In genomic region chr2:190497428-190497827, GRCh38 we compare ENCODE assay signal across 15 cellular contexts. TPM values are rescaled to one million over a fixed set of nuclear protein-coding genes. Genes with fewer than 3 reads are reported as not detected.
DNase-seq lines count a peak whose midpoint lies in the region; ATAC-seq, FAIRE-seq and TF ChIP-seq lines count a peak whose summit lies in the region.
"Had no signal": no experiment of that assay in that cellular context is flagged by ENCODE, and none has a peak within 500 bp of the region (broad histone marks: within the 10 kb centered on the region; RNA-seq: fewer than 3 reads in every experiment).

No MANE protein-coding gene starts in this region.

- no peaks in the 10 kb centered on the region for H3K27me3 ChIP-seq in CD8-positive, alpha-beta memory T cell (ENCODE audit: insufficient read depth, low read length, poor library complexity, severe bottlenecking)
- H3K27me3 ChIP-seq in mesenchymal stem cell (ENCODE audit: control insufficient read depth in 1 of 2, insufficient read depth in 1 of 2, low read length in 2 of 2) = no peaks in the 10 kb centered on the region
- H3K27me3 ChIP-seq: gastroesophageal sphincter, tibial nerve had no signal

- DNase-seq in A549 (ENCODE audit: low read depth in 1 of 2, low spot score in 1 of 2) = peak in 1 of 2 experiments; percentile 60
- no peak for DNase-seq in CD8-positive, alpha-beta memory T cell
- DNase-seq in left kidney (ENCODE audit: low read depth, low spot score) = peak; percentile 20
- DNase-seq in mesenchymal stem cell = no peak
- no peak for DNase-seq in GM19238 (ENCODE audit: insufficient read length, low spot score)
- DNase-seq in NCI-H2107 treated with DMSO at 0.1 percent for 48 hours (lab: John Stamatoyannopoulos, UW; ENCODE audit: unreplicated experiment) = no peak
- DNase-seq: activated naive CD4-positive, alpha-beta T cell treated with anti-CD3 and anti-CD28 coated beads, Interleukin-2, amount 50 U/mL, for 16 hours; AML-193; DMS79; NCI-H524; stimulated activated CD4-positive, alpha-beta T cell treated with anti-CD3 and anti-CD28 coated beads, Interleukin-4, amount 100 ng/mL, for 1 hour had no signal

- H3K27ac Mint-ChIP-seq in CD8-positive, alpha-beta memory T cell = peak overlapping the region in 6 of 8 donors; percentile 7 to 64 (median 30)
- H3K27ac Mint-ChIP-seq in activated naive CD8-positive, alpha-beta T cell = peak overlapping the region; percentile 30

- H2BK5ac ChIP-seq in mesenchymal stem cell (ENCODE audit: low read depth, low read length, poor library complexity, severe bottlenecking) = no peak overlapping the region

- TF ChIP-seq CTCF in A549 (IDR thresholded peaks at IDR 0.05) = no peak

- no peak overlapping the region for H2BK12ac ChIP-seq in mesenchymal stem cell (ENCODE audit: low read length in 2 of 2)

- POLR2A ChIA-PET in A549 (lab: Yijun Ruan, JAX) = no interaction called here
- POLR2A ChIA-PET in CD8-positive, alpha-beta memory T cell (lab: Charles Lee) = no interaction called here

- peaks cover 33% of the 10 kb centered on the region for H3K4me1 ChIP-seq in A549
- no peaks in the 10 kb centered on the region for H3K4me1 ChIP-seq in CD8-positive, alpha-beta memory T cell (ENCODE audit: insufficient read depth, low read length)
- H3K4me1 ChIP-seq in mesenchymal stem cell (ENCODE audit: control insufficient read depth, insufficient read depth, low read depth, low read length) = peaks cover 3% of the 10 kb centered on the region

- CTCF ChIA-PET in A549 (lab: Yijun Ruan, JAX) = no interaction called here
- CTCF ChIA-PET in CD8-positive, alpha-beta memory T cell (lab: Charles Lee) = interaction anchor here (1.5 kb wide), 1 partner anchor 14 kb away, joined by 3 read pairs; no protein-coding TSS in a partner anchor

- no peak for TF ChIP-seq RAD21 in A549 (conservative IDR thresholded peaks at IDR 0.05 in 1 of 2, IDR thresholded peaks at IDR 0.05 in 1 of 2)

- H3K79me1 ChIP-seq in mesenchymal stem cell (replicated peaks; ENCODE audit: low read length, poor library complexity, severe bottlenecking) = no peaks in the 10 kb centered on the region

- no peak overlapping the region for H2BK120ac ChIP-seq in mesenchymal stem cell (ENCODE audit: low read depth, low read length)

- 76% methylated on average over 4 of the region's 4 CpGs for WGBS in A549 (ENCODE audit: missing lambda C conversion rate)
- WGBS in mesenchymal stem cell = 90% methylated on average over 4 of the region's 4 CpGs

- H3K4me3 Mint-ChIP-seq in CD8-positive, alpha-beta memory T cell = no peak overlapping the region
- no peak overlapping the region for H3K4me3 Mint-ChIP-seq in activated naive CD8-positive, alpha-beta T cell

- peaks cover 19 to 80% (median 21%) of the 10 kb centered on the region in 3 donors for H3K36me3 Mint-ChIP-seq in CD8-positive, alpha-beta memory T cell
- H3K36me3 Mint-ChIP-seq in activated naive CD8-positive, alpha-beta T cell = peaks cover 30% of the 10 kb centered on the region

- ATAC-seq in A549 (peak; percentile 24 to 61; a peak in 3 of 6 replicates), GM18868 (IDR thresholded peaks at IDR 0.05; ENCODE audit: unreplicated experiment) (no peak)
- ATAC-seq: gastroesophageal sphincter had no signal

- H3K23ac ChIP-seq in mesenchymal stem cell (ENCODE audit: low read length in 2 of 2) = no peak overlapping the region

- no peak overlapping the region for H2AK5ac ChIP-seq in mesenchymal stem cell (ENCODE audit: low read length, severe bottlenecking)

- peaks cover 25% of the 10 kb centered on the region for H3K36me3 ChIP-seq in CD8-positive, alpha-beta memory T cell (ENCODE audit: insufficient read depth, low read length)
- peaks cover 3 to 13% of the 10 kb centered on the region in 2 experiments for H3K36me3 ChIP-seq in mesenchymal stem cell (ENCODE audit: control insufficient read depth in 1 of 2, insufficient read depth in 2 of 2, low read depth in 1 of 2, low read length in 2 of 2)

- H2AFZ ChIP-seq in mesenchymal stem cell (ENCODE audit: low read depth, low read length) = no peak overlapping the region

- H3K18ac ChIP-seq in mesenchymal stem cell (ENCODE audit: low read depth in 1 of 2, low read length in 2 of 2) = no peak overlapping the region

- H3K4me1 Mint-ChIP-seq in CD8-positive, alpha-beta memory T cell = peaks cover 23 to 39% (median 34%) of the 10 kb centered on the region in 3 donors
- H3K4me1 Mint-ChIP-seq in activated naive CD8-positive, alpha-beta T cell (ENCODE audit: low read depth) = peaks cover 36% of the 10 kb centered on the region

- H3K27ac ChIP-seq in A549 = peak overlapping the region; percentile 5 to 6; a peak in 1 of 6 replicates
- no peak overlapping the region for H3K27ac ChIP-seq in CD8-positive, alpha-beta memory T cell (ENCODE audit: low read depth, low read length)
- no peak overlapping the region for H3K27ac ChIP-seq in mesenchymal stem cell (ENCODE audit: low read length, poor library complexity, severe bottlenecking)
- H3K27ac ChIP-seq: gastroesophageal sphincter, tibial nerve had no signal

- H3K27me3 Mint-ChIP-seq in CD8-positive, alpha-beta memory T cell = no peaks in the 10 kb centered on the region
- H3K27me3 Mint-ChIP-seq in activated naive CD8-positive, alpha-beta T cell = no peaks in the 10 kb centered on the region

- H2BK15ac ChIP-seq in mesenchymal stem cell (ENCODE audit: low read depth, poor library complexity, severe bottlenecking) = no peak overlapping the region

- H3K4me2 ChIP-seq in A549 (peak overlapping the region; percentile 9; the same call in 1 of the 3 replicates), mesenchymal stem cell (ENCODE audit: low read length, poor library complexity, severe bottlenecking) (no peak overlapping the region)

- no peak for TF ChIP-seq EP300 in A549 (IDR thresholded peaks at IDR 0.05)

- H3K9me3 ChIP-seq in A549 = no peaks in the 10 kb centered on the region
- H3K9me3 ChIP-seq in CD8-positive, alpha-beta memory T cell (ENCODE audit: low read length) = no peaks in the 10 kb centered on the region
- peaks cover 5% of the 10 kb centered on the region for H3K9me3 ChIP-seq in mesenchymal stem cell (ENCODE audit: control insufficient read depth, low read length)
- H3K9me3 ChIP-seq: gastroesophageal sphincter, tibial nerve had no signal

- peaks cover 0 to 6% (median 0%) of the 10 kb centered on the region in 5 donors for H3K9me3 Mint-ChIP-seq in CD8-positive, alpha-beta memory T cell
- peaks cover 6% of the 10 kb centered on the region for H3K9me3 Mint-ChIP-seq in activated naive CD8-positive, alpha-beta T cell (ENCODE audit: low read depth)

- TF ChIP-seq POLR2A in A549 (IDR thresholded peaks at IDR 0.05; ENCODE audit: low read length) = no peak

- no peak for FAIRE-seq in A549 (lab: Jason Lieb, UNC)

- H3K4me3 ChIP-seq in A549 = no peak overlapping the region
- H3K4me3 ChIP-seq in CD8-positive, alpha-beta memory T cell (ENCODE audit: low read length) = no peak overlapping the region
- no peak overlapping the region for H3K4me3 ChIP-seq in mesenchymal stem cell (ENCODE audit: insufficient read depth in 1 of 2, low read depth in 1 of 2, low read length in 2 of 2)
- H3K4me3 ChIP-seq: gastroesophageal sphincter, tibial nerve had no signal

- no peak overlapping the region for H3K9ac ChIP-seq in mesenchymal stem cell (ENCODE audit: low read length)

- no peak overlapping the region for H3K14ac ChIP-seq in mesenchymal stem cell (ENCODE audit: low read length in 2 of 2)

- H3K4ac ChIP-seq in mesenchymal stem cell (ENCODE audit: low read depth in 1 of 2, low read length in 2 of 2) = no peak overlapping the region

- no peak overlapping the region for H4K8ac ChIP-seq in mesenchymal stem cell (ENCODE audit: low read length)

- H4K91ac ChIP-seq in mesenchymal stem cell (ENCODE audit: low read length) = no peak overlapping the region

TF ChIP-seq in A549, 52 proteins besides CTCF, POLR2A, EP300 and RAD21 (continues in another document):
- TF ChIP-seq CHD4 (IDR thresholded peaks at IDR 0.05; ENCODE audit: borderline replicate concordance) (no peak), HOXA7 (CRISPR knock-in tag; IDR thresholded peaks at IDR 0.05) (no peak), JUNB (IDR thresholded peaks at IDR 0.05) (no peak), HEYL (CRISPR knock-in tag; IDR thresholded peaks at IDR 0.05) (no peak), HMGXB4 (CRISPR knock-in tag; IDR thresholded peaks at IDR 0.05; ENCODE audit: borderline replicate concordance) (no peak), RNF2 (IDR thresholded peaks at IDR 0.05; ENCODE audit: borderline replicate concordance, low read depth) (no peak), FOSL2 (IDR thresholded peaks at IDR 0.05) (no peak), FOSL2 (CRISPR knock-in tag; IDR thresholded peaks at IDR 0.05) (no peak)

RNA-seq across cellular contexts. Expression of gene NEMP2, which starts 37.1 kb away (rescaled TPM):
- polyA plus RNA-seq in A549 (2011; rRNA removed) (10.1 and 22.0 TPM in 2 replicates), A549 (2017; fragmentation: RNase III; extraction: RNeasy Plus Mini Kit Qiagen cat#74134 plus additional on column Dnase treatment) (7.1 to 8.1 TPM (median 7.2 TPM) in 3 replicates)
- polyA plus RNA-seq in A549 (2012; cell fraction: cytosol; rRNA removed) = 2.7 and 3.2 TPM in 2 replicates
- polyA plus RNA-seq in A549 (2012; cell fraction: nucleus; rRNA removed) = 1.2 and 2.0 TPM in 2 replicates
- polyA minus RNA-seq in A549 (2011; rRNA and poly(A)+ RNA removed) = 22.8 and 24.1 TPM in 2 replicates
- total RNA-seq in CD8-positive, alpha-beta memory T cell = 10 to 100 TPM; 16.9 to 17.5 TPM
- polyA plus RNA-seq in CD8-positive, alpha-beta memory T cell = 10.5 TPM
- 1.2 TPM for polyA plus RNA-seq in mesenchymal stem cell (2013, experiment 1 of 2)
- 1.1 TPM for polyA plus RNA-seq in mesenchymal stem cell (2013, experiment 2 of 2)

Comparison
In these comparisons a context has a peak if more than half of its experiments do, and no peak if none do; other contexts are left out.
1. H3K27ac ChIP-seq: peak in A549 (2 of 2); none in CD8-positive, alpha-beta memory T cell (single experiment) and mesenchymal stem cell (single experiment).